Comparison of ENCODE assay signal across 9 cellular contexts in the genomic region with DNA sequence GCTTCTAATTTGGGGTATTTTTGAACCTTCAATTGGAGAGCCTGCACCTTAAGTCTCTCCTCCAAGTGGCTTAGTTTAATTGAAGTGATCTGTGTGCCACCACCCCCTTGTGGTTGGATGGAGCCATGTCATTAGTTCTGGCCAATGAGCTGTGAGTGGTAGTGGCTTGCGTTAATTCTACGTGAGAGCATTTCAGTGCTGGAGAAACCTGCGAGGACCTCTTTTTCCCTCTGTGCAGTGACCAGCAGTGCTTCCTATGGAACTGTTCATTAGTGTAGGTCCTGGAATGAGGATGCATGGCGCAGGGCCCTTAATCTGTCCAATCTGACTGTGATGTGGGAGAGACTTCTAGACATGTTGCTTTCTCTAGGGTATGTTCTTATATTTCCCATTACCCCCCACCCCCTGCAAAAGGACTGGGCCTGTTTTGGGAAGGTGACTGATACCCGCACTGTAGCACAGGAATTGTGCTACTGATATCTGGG. TPM values are rescaled to one million over a fixed set of nuclear protein-coding genes. Genes with fewer than 3 reads are reported as not detected.
A peak's percentile ranks its signal among the peaks of the same experiment; 100 is the strongest.
DNase-seq lines count a peak whose midpoint lies in the region; ATAC-seq, FAIRE-seq and TF ChIP-seq lines count a peak whose summit lies in the region.
"Had no signal": no experiment of that assay in that cellular context is flagged by ENCODE, and none has a peak within 500 bp of the region (broad histone marks: within the 10 kb centered on the region; RNA-seq: fewer than 3 reads in every experiment).

No MANE protein-coding gene starts in this region.

- POLR2A ChIA-PET in Panc1 (lab: Charles Lee): interaction anchor here (0.6 kb wide), 2 partner anchors 19 to 24 kb away, joined by 3 to 5 read pairs; no protein-coding TSS in a partner anchor

- CTCF ChIA-PET in Panc1 (lab: Charles Lee): interaction anchor here (0.6 to 4.2 kb wide), 6 partner anchors 18 to 625 kb away, joined by 3 to 133 read pairs (median 7); a partner anchor contains a TSS

- peak overlapping the region in 1 of 2 experiments; percentile 70; a peak in 2 of 4 replicates for H3K4me3 ChIP-seq in Panc1 (ENCODE audit: low read depth in 2 of 2, low read length in 2 of 2)
- no peak overlapping the region for H3K4me3 ChIP-seq in pancreas
- no peak overlapping the region for H3K4me3 ChIP-seq in uterus

- peak overlapping the region; percentile 86 for H3K27ac Mint-ChIP-seq in activated T-helper 17 cell treated with anti-CD3 and anti-CD28 coated beads, Interleukin-2, amount 50 U/mL, for 72 hours

- intact Hi-C loops in Panc1 (cut with micrococcal nuclease; ENCODE audit: unreplicated experiment): loop anchor here (1.0 to 2.0 kb wide), 2 partner anchors 25 to 32 kb away; no protein-coding TSS in a partner anchor
- intact Hi-C loops in pancreas (cut with DNase I): loop anchor here in 1 of 3 donors (5.0 kb wide), 1 partner anchor 37 kb away; no protein-coding TSS in a partner anchor
- intact Hi-C loops in uterus (cut with DNase I; ENCODE audit: low total_unique reads): no loop called here

- BruUV-seq in Panc1 (replicated peaks; lab: Mats Ljungman, UMichigan): no TSS peak

- H3K36me3 ChIP-seq in Panc1 (ENCODE audit: control insufficient read depth, insufficient read depth, low read length): 0 out of 2 replicates have a peak, but pooled peaks cover 7% of the 10 kb centered on the region
- H3K36me3 ChIP-seq in pancreas: no peaks in the 10 kb centered on the region
- H3K36me3 ChIP-seq in uterus: no peaks in the 10 kb centered on the region

- no peaks in the 10 kb centered on the region for H3K27me3 Mint-ChIP-seq in activated T-helper 17 cell treated with anti-CD3 and anti-CD28 coated beads, Interleukin-2, amount 50 U/mL, for 72 hours

- no peak for TF ChIP-seq POLR2A in uterus (IDR thresholded peaks at IDR 0.05)

- H3K4me3 Mint-ChIP-seq in activated T-helper 17 cell treated with anti-CD3 and anti-CD28 coated beads, Interleukin-2, amount 50 U/mL, for 72 hours: peak overlapping the region; percentile 94

- FAIRE-seq in D721Med (lab: Jason Lieb, UNC): no peak
- FAIRE-seq in pancreas (lab: Jason Lieb, UNC): no peak
- FAIRE-seq: colon had no signal

- in situ Hi-C loops in Panc1 (cut with HindIII; ENCODE audit: low pct_unique_long_range_greater_than_20kb, low sequenced_read_pairs): no loop called here

- peaks cover 45% of the 10 kb centered on the region for H3K4me1 ChIP-seq in Panc1 (ENCODE audit: control insufficient read depth, insufficient read depth, low read length)
- no peaks in the 10 kb centered on the region for H3K4me1 ChIP-seq in foreskin keratinocyte
- peaks cover 16 to 24% (median 17%) of the 10 kb centered on the region in 3 donors for H3K4me1 ChIP-seq in pancreas
- peaks cover 0 to 6% of the 10 kb centered on the region in 2 donors for H3K4me1 ChIP-seq in uterus

- no peaks in the 10 kb centered on the region for H3K9me3 Mint-ChIP-seq in activated T-helper 17 cell treated with anti-CD3 and anti-CD28 coated beads, Interleukin-2, amount 50 U/mL, for 72 hours

- peaks cover 28% of the 10 kb centered on the region for H3K4me1 Mint-ChIP-seq in activated T-helper 17 cell treated with anti-CD3 and anti-CD28 coated beads, Interleukin-2, amount 50 U/mL, for 72 hours

- H3K9me3 ChIP-seq in Panc1 (ENCODE audit: control insufficient read depth, insufficient read depth, low read depth, low read length) (no peaks in the 10 kb centered on the region), pancreas (no peaks in the 10 kb centered on the region), uterus (no peaks in the 10 kb centered on the region)

- H3K36me3 Mint-ChIP-seq in activated T-helper 17 cell treated with anti-CD3 and anti-CD28 coated beads, Interleukin-2, amount 50 U/mL, for 72 hours (ENCODE audit: low read depth): peaks cover 67% of the 10 kb centered on the region

- H3K27me3 ChIP-seq in Panc1 (ENCODE audit: control insufficient read depth, insufficient read depth, low read length): no peaks in the 10 kb centered on the region
- no peaks in the 10 kb centered on the region for H3K27me3 ChIP-seq in foreskin keratinocyte
- H3K27me3 ChIP-seq in pancreas: no peaks in the 10 kb centered on the region
- H3K27me3 ChIP-seq in uterus: no peaks in the 10 kb centered on the region

- TF ChIP-seq CTCF in D721Med (IDR thresholded peaks at IDR 0.05; ENCODE audit: insufficient read depth, missing control alignments): peak; percentile 84
- peak; percentile 86 for TF ChIP-seq CTCF in Panc1 (IDR thresholded peaks at IDR 0.05)
- TF ChIP-seq CTCF in foreskin keratinocyte (conservative IDR thresholded peaks at IDR 0.05): peak; percentile 74
- peak; percentile 47 to 75 (median 72) for TF ChIP-seq CTCF in pancreas (IDR thresholded peaks at IDR 0.05)
- TF ChIP-seq CTCF in uterus (IDR thresholded peaks at IDR 0.05): peak; percentile 67 to 83 (median 73)

- ATAC-seq in GM19467 (IDR thresholded peaks at IDR 0.05; ENCODE audit: unreplicated experiment) (peak; percentile 39), HG03571 (IDR thresholded peaks at IDR 0.05; ENCODE audit: unreplicated experiment) (peak; percentile 46), Panc1 (peak; percentile 64), foreskin keratinocyte (peak; percentile 45), pancreas (peak in 3 of 4 donors; percentile 46 to 60 (median 53))
- ATAC-seq in activated T-helper 17 cell treated with anti-CD3 and anti-CD28 coated beads, Interleukin-2, amount 50 U/mL, for 72 hours (replicated peaks): peak; percentile 30

- H3K27ac ChIP-seq in Panc1 (ENCODE audit: low read length) (peak overlapping the region; percentile 93), foreskin keratinocyte (no peak overlapping the region), pancreas (no peak overlapping the region), uterus (no peak overlapping the region)

- DNase-seq in D721Med (ENCODE audit: insufficient read length, low spot score) (peak; percentile 56), Panc1 (ENCODE audit: low read depth, low spot score) (no peak), foreskin keratinocyte (peak in 1 of 2 donors; percentile 33), pancreas (peak in 4 of 6 donors; percentile 48 to 75 (median 52)), uterus (peak; percentile 60 to 65)

- 27 to 32% methylated on average over 5 of the region's 5 CpGs for WGBS in pancreas, 2 donors

RNA-seq across cellular contexts. Expression of a gene that starts 3.8 kb away (rescaled TPM):
- total RNA-seq in Panc1 (2021; ENCODE audit: unreplicated experiment) (70.8 TPM), foreskin keratinocyte (11.8 and 13.5 TPM in 2 replicates), pancreas (1 to 10 TPM; 2.0 to 7.4 (median 4.2) TPM), uterus (10 to 100 TPM; 14.4 to 55.6 (median 31.3) TPM)
- polyA plus RNA-seq in Panc1 (2012; ENCODE audit: insufficient read length): 67.0 TPM
- 1,000 to 10,000 TPM in 1 of 2 donors, 10 to 100 TPM in 1; 72.9 to 1,213 TPM for total RNA-seq in activated T-helper 17 cell treated with anti-CD3 and anti-CD28 coated beads, Interleukin-2, amount 50 U/mL, for 72 hours
- polyA plus RNA-seq in foreskin keratinocyte (12.5 and 14.8 TPM in 2 replicates), pancreas (1 to 10 TPM; 5.4 to 6.7 TPM)

RNA-seq across cellular contexts. Expression of a gene that starts 17.1 kb away (rescaled TPM):
- total RNA-seq in Panc1 (2021; ENCODE audit: unreplicated experiment) (43.6 TPM), foreskin keratinocyte (38.1 and 38.5 TPM in 2 replicates), pancreas (10 to 100 TPM in 4 of 6 donors, 1 to 10 TPM in 2; 8.8 to 12.6 (median 10.8) TPM), uterus (10 to 100 TPM; 15.0 to 45.7 (median 26.5) TPM)
- 17.4 TPM for polyA plus RNA-seq in Panc1 (2012; ENCODE audit: insufficient read length)
- total RNA-seq in activated T-helper 17 cell treated with anti-CD3 and anti-CD28 coated beads, Interleukin-2, amount 50 U/mL, for 72 hours: 10 to 100 TPM; 29.5 to 49.5 TPM
- polyA plus RNA-seq in foreskin keratinocyte (17.5 and 18.8 TPM in 2 replicates), pancreas (1 to 10 TPM; 6.2 to 6.7 TPM)

RNA-seq across cellular contexts. Expression of a gene that starts 49.7 kb away (rescaled TPM):
- total RNA-seq in Panc1 (2021; ENCODE audit: unreplicated experiment) (114 TPM), foreskin keratinocyte (80.1 and 91.4 TPM in 2 replicates), pancreas (10 to 100 TPM; 16.8 to 25.7 (median 19.8) TPM), uterus (10 to 100 TPM; 11.9 to 53.3 (median 32.8) TPM)
- polyA plus RNA-seq in Panc1 (2012; ENCODE audit: insufficient read length): 176 TPM
- total RNA-seq in activated T-helper 17 cell treated with anti-CD3 and anti-CD28 coated beads, Interleukin-2, amount 50 U/mL, for 72 hours: 10 to 100 TPM; 62.7 to 95.6 TPM
- polyA plus RNA-seq in foreskin keratinocyte (77.6 and 85.0 TPM in 2 replicates), pancreas (10 to 100 TPM; 18.3 to 26.0 TPM)
